In the genomic region with DNA sequence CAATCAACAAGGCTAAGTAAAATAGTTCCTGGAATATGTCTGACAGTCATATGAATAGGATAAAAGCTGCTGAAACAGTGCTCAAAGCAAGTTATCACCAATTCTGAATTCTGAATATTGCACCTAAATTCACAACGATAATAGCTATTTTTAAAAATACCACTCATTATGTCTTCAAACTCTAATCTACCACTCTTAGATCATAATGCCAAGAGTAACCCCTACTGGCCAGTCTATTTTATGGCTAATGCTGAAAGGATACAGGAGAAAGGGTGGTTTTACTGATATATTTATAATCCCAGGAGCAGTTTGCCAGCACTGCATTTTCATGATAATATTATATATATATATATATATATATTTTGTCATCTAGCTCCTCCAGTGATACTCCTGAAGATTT, we compare ENCODE assay signal across 8 cellular contexts.
DNase-seq lines count a peak whose midpoint lies in the region; ATAC-seq lines count a peak whose summit lies in the region.

No MANE protein-coding gene starts in this region.

- H3K4me1 Mint-ChIP-seq in memory B cell: peaks cover 17% of the 10 kb centered on the region
- H3K4me1 Mint-ChIP-seq in activated T-helper 1 cell treated with anti-CD3 and anti-CD28 coated beads, Interleukin-12 subunit alpha, Interleukin-12 subunit beta, Interleukin-2, Interleukin-4 antibody, amounts not matched to agents 30 ng/mL and 10 ng/mL and 1 ng/mL, durations not matched to agents 14 hours and 24 hours and 36 hours (ENCODE audit: low read depth): peaks cover 35% of the 10 kb centered on the region
- peaks cover 12% of the 10 kb centered on the region for H3K4me1 Mint-ChIP-seq in activated naive CD4-positive, alpha-beta T cell treated with anti-CD3 and anti-CD28 coated beads, Interleukin-2, amount 10 ng/mL, durations not matched to agents 7 days and 5 days

- H3K27me3 Mint-ChIP-seq in memory B cell: no peaks in the 10 kb centered on the region
- H3K27me3 Mint-ChIP-seq in activated T-helper 1 cell treated with anti-CD3 and anti-CD28 coated beads, Interleukin-12 subunit alpha, Interleukin-12 subunit beta, Interleukin-2, Interleukin-4 antibody, amounts not matched to agents 30 ng/mL and 10 ng/mL and 1 ng/mL, durations not matched to agents 14 hours and 24 hours and 36 hours (ENCODE audit: insufficient read depth): no peaks in the 10 kb centered on the region
- H3K27me3 Mint-ChIP-seq in activated naive CD4-positive, alpha-beta T cell treated with anti-CD3 and anti-CD28 coated beads, Interleukin-2, amount 10 ng/mL, durations not matched to agents 7 days and 5 days: no peaks in the 10 kb centered on the region

- H3K9me3 Mint-ChIP-seq in memory B cell: no peaks in the 10 kb centered on the region
- H3K9me3 Mint-ChIP-seq in activated T-helper 1 cell treated with anti-CD3 and anti-CD28 coated beads, Interleukin-12 subunit alpha, Interleukin-12 subunit beta, Interleukin-2, Interleukin-4 antibody, amounts not matched to agents 30 ng/mL and 10 ng/mL and 1 ng/mL, durations not matched to agents 14 hours and 24 hours and 36 hours: no peaks in the 10 kb centered on the region
- H3K9me3 Mint-ChIP-seq in activated naive CD4-positive, alpha-beta T cell treated with anti-CD3 and anti-CD28 coated beads, Interleukin-2, amount 10 ng/mL, durations not matched to agents 7 days and 5 days: no peaks in the 10 kb centered on the region

- CTCF ChIA-PET in activated naive CD4-positive, alpha-beta T cell treated with anti-CD3 and anti-CD28 coated beads, Interleukin-2, amount 10 ng/mL, durations not matched to agents 7 days and 5 days (lab: Charles Lee): interaction anchor here (0.9 to 3.5 kb wide), 8 partner anchors 12 to 473 kb away, joined by 3 to 16 read pairs (median 4); no protein-coding TSS in a partner anchor

- no peak overlapping the region for H3K27ac Mint-ChIP-seq in memory B cell
- no peak overlapping the region for H3K27ac Mint-ChIP-seq in activated T-helper 1 cell treated with anti-CD3 and anti-CD28 coated beads, Interleukin-12 subunit alpha, Interleukin-12 subunit beta, Interleukin-2, Interleukin-4 antibody, amounts not matched to agents 30 ng/mL and 10 ng/mL and 1 ng/mL, durations not matched to agents 14 hours and 24 hours and 36 hours
- H3K27ac Mint-ChIP-seq in activated naive CD4-positive, alpha-beta T cell treated with anti-CD3 and anti-CD28 coated beads, Interleukin-2, amount 10 ng/mL, durations not matched to agents 7 days and 5 days: no peak overlapping the region

- H3K36me3 Mint-ChIP-seq in memory B cell: no peaks in the 10 kb centered on the region
- H3K36me3 Mint-ChIP-seq in activated T-helper 1 cell treated with anti-CD3 and anti-CD28 coated beads, Interleukin-12 subunit alpha, Interleukin-12 subunit beta, Interleukin-2, Interleukin-4 antibody, amounts not matched to agents 30 ng/mL and 10 ng/mL and 1 ng/mL, durations not matched to agents 14 hours and 24 hours and 36 hours (ENCODE audit: low read depth): no peaks in the 10 kb centered on the region
- no peaks in the 10 kb centered on the region for H3K36me3 Mint-ChIP-seq in activated naive CD4-positive, alpha-beta T cell treated with anti-CD3 and anti-CD28 coated beads, Interleukin-2, amount 10 ng/mL, durations not matched to agents 7 days and 5 days

- intact Hi-C loops in activated T-helper 1 cell treated with anti-CD3 and anti-CD28 coated beads, Interleukin-12 subunit alpha, Interleukin-12 subunit beta, Interleukin-2, Interleukin-4 antibody, amounts not matched to agents 30 ng/mL and 10 ng/mL and 1 ng/mL, durations not matched to agents 14 hours and 24 hours and 36 hours (cut with micrococcal nuclease): no loop called here

- H3K4me3 Mint-ChIP-seq in memory B cell: no peak overlapping the region
- no peak overlapping the region for H3K4me3 Mint-ChIP-seq in activated T-helper 1 cell treated with anti-CD3 and anti-CD28 coated beads, Interleukin-12 subunit alpha, Interleukin-12 subunit beta, Interleukin-2, Interleukin-4 antibody, amounts not matched to agents 30 ng/mL and 10 ng/mL and 1 ng/mL, durations not matched to agents 14 hours and 24 hours and 36 hours
- H3K4me3 Mint-ChIP-seq in activated naive CD4-positive, alpha-beta T cell treated with anti-CD3 and anti-CD28 coated beads, Interleukin-2, amount 10 ng/mL, durations not matched to agents 7 days and 5 days: no peak overlapping the region

- peak; percentile 59 for ATAC-seq in HG02759 (IDR thresholded peaks at IDR 0.05; ENCODE audit: unreplicated experiment)
- ATAC-seq in memory B cell (ENCODE audit: low read depth): peak; percentile 69
- ATAC-seq in GM18858 (IDR thresholded peaks at IDR 0.05; ENCODE audit: unreplicated experiment): no peak
- no peak for ATAC-seq in GM19328 (IDR thresholded peaks at IDR 0.05; ENCODE audit: unreplicated experiment)

- DNase-seq in ELR (ENCODE audit: low read depth) (peak; percentile 66), SW 1271 (lab: John Stamatoyannopoulos, UW) (peak; percentile 1 to 42), memory B cell (ENCODE audit: low spot score in 2 of 2) (no peak)
- DNase-seq in activated T-helper 1 cell treated with anti-CD3 and anti-CD28 coated beads, Interleukin-12 subunit alpha, Interleukin-12 subunit beta, Interleukin-2, Interleukin-4 antibody, amounts not matched to agents 30 ng/mL and 10 ng/mL and 1 ng/mL, durations not matched to agents 14 hours and 24 hours and 36 hours (ENCODE audit: low spot score): no peak
- no peak for DNase-seq in activated naive CD4-positive, alpha-beta T cell treated with anti-CD3 and anti-CD28 coated beads, Interleukin-2, amount 10 ng/mL, durations not matched to agents 7 days and 5 days

Comparison
In these comparisons a context has a peak if more than half of its experiments do, and no peak if none do; other contexts are left out.
1. DNase-seq: peak in ELR (single experiment) and SW 1271 (2 of 2); none in memory B cell (0 of 2), activated T-helper 1 cell treated with anti-CD3 and anti-CD28 coated beads, Interleukin-12 subunit alpha, Interleukin-12 subunit beta, Interleukin-2, Interleukin-4 antibody, amounts not matched to agents 30 ng/mL and 10 ng/mL and 1 ng/mL, durations not matched to agents 14 hours and 24 hours and 36 hours (single experiment) and activated naive CD4-positive, alpha-beta T cell treated with anti-CD3 and anti-CD28 coated beads, Interleukin-2, amount 10 ng/mL, durations not matched to agents 7 days and 5 days (single experiment).
2. ATAC-seq: peak in HG02759 (single experiment) and memory B cell (single experiment); none in GM18858 (single experiment) and GM19328 (single experiment).